In genomic region chr11:132035736-132036135, GRCh38 we compare ENCODE assay signal across 31 cellular contexts.
"Had no signal": no experiment of that assay in that cellular context is flagged by ENCODE, and none has a peak within 500 bp of the region (broad histone marks: within the 10 kb centered on the region; RNA-seq: fewer than 3 reads in every experiment).

No MANE protein-coding gene starts in this region.

- DNase-seq: activated CD4-positive, alpha-beta T cell treated with anti-CD3 and anti-CD28 coated beads for 36 hours; activated CD4-positive, alpha-beta T cell treated with anti-CD3 and anti-CD28 coated beads, Interleukin-2, amount 10 ng/mL, durations not matched to agents 7 days and 5 days; activated CD4-positive, alpha-beta T cell treated with anti-CD3 and anti-CD28 coated beads, Interleukin-2, amount 50 U/mL, for 48 hours; activated CD8-positive, alpha-beta T cell treated with anti-CD3 and anti-CD28 coated beads, Interleukin-2, amount 10 ng/mL, durations not matched to agents 7 days and 5 days; activated gamma-delta T cell treated with Interleukin-2 at 50 U/mL for 16 hours; activated naive CD4-positive, alpha-beta T cell treated with anti-CD3 and anti-CD28 coated beads for 36 hours; activated T-cell treated with anti-CD3 and anti-CD28 coated beads, Interleukin-2, amount 50 U/mL, for 24 hours; adrenal gland; caudate nucleus; MM.1S; MV-4-11; NCI-H1092; NCI-H1694 treated with DMSO at 0.1 percent for 48 hours; NCI-H2029 treated with DMSO at 0.1 percent for 48 hours; NCI-H2171 treated with DMSO at 0.1 percent for 48 hours; NCI-H345; NCI-H524 treated with DMSO at 0.1 percent for 48 hours; NCI-H748 treated with DMSO at 0.1 percent for 48 hours; NK-92 treated with Interleukin-12 subunit alpha and Interleukin-12 subunit beta, amount 100 ng/mL, for 24 hours; PC-3; Peyer's patch; RPMI8226; SHP77 treated with DMSO at 0.1 percent for 48 hours had no signal

- H3K4me1 Mint-ChIP-seq: activated CD4-positive, alpha-beta T cell treated with anti-CD3 and anti-CD28 coated beads for 36 hours; activated CD4-positive, alpha-beta T cell treated with anti-CD3 and anti-CD28 coated beads, Interleukin-2, amount 10 ng/mL, durations not matched to agents 7 days and 5 days had no signal

- H3K9me3 ChIP-seq: adrenal gland, Peyer's patch, SJSA1 had no signal

- ATAC-seq: activated CD4-positive, alpha-beta T cell treated with anti-CD3 and anti-CD28 coated beads for 36 hours; activated CD4-positive, CD25-positive, alpha-beta regulatory T cell treated with anti-CD3 and anti-CD28 coated beads, Interleukin-2, amount 50 U/mL, for 24 hours; activated CD8-positive, alpha-beta T cell treated with anti-CD3 and anti-CD28 coated beads, Interleukin-2, amount 10 ng/mL, durations not matched to agents 7 days and 5 days; activated naive CD4-positive, alpha-beta T cell treated with anti-CD3 and anti-CD28 coated beads, Interleukin-2, amount 50 U/mL, for 72 hours; PC-3; WTC11 had no signal

- H3K9ac ChIP-seq: KMS-11 had no signal

- H3K4me3 Mint-ChIP-seq: activated CD4-positive, alpha-beta T cell treated with anti-CD3 and anti-CD28 coated beads for 36 hours; activated CD4-positive, alpha-beta T cell treated with anti-CD3 and anti-CD28 coated beads, Interleukin-2, amount 10 ng/mL, durations not matched to agents 7 days and 5 days; activated CD8-positive, alpha-beta T cell treated with anti-CD3 and anti-CD28 coated beads, Interleukin-2, amount 10 ng/mL, durations not matched to agents 7 days and 5 days; activated naive CD4-positive, alpha-beta T cell treated with anti-CD3 and anti-CD28 coated beads for 36 hours; activated T-cell treated with anti-CD3 and anti-CD28 coated beads, Interleukin-2, amount 50 U/mL, for 24 hours; WTC11 had no signal

- H3K4me2 ChIP-seq: KMS-11 had no signal

- H3K36me3 ChIP-seq: adrenal gland, Peyer's patch, SJSA1 had no signal

- H3K4me1 ChIP-seq: adrenal gland, Peyer's patch, SJSA1 had no signal

- H3K4me3 ChIP-seq: adrenal gland, Peyer's patch, SJSA1 had no signal

- H3K27ac Mint-ChIP-seq: activated CD4-positive, alpha-beta T cell treated with anti-CD3 and anti-CD28 coated beads for 36 hours; activated CD4-positive, alpha-beta T cell treated with anti-CD3 and anti-CD28 coated beads, Interleukin-2, amount 10 ng/mL, durations not matched to agents 7 days and 5 days; activated CD8-positive, alpha-beta T cell treated with anti-CD3 and anti-CD28 coated beads, Interleukin-2, amount 10 ng/mL, durations not matched to agents 7 days and 5 days; activated naive CD4-positive, alpha-beta T cell treated with anti-CD3 and anti-CD28 coated beads for 36 hours; activated naive CD4-positive, alpha-beta T cell treated with anti-CD3 and anti-CD28 coated beads, Interleukin-2, amount 50 U/mL, for 72 hours; activated T-cell treated with anti-CD3 and anti-CD28 coated beads, Interleukin-2, amount 50 U/mL, for 24 hours; WTC11 had no signal

- H3K36me3 Mint-ChIP-seq: activated naive CD4-positive, alpha-beta T cell treated with anti-CD3 and anti-CD28 coated beads, Interleukin-2, amount 50 U/mL, for 72 hours; brain had no signal

- H3K27me3 ChIP-seq: adrenal gland, Peyer's patch, SJSA1 had no signal

- H3K27me3 Mint-ChIP-seq: activated CD4-positive, alpha-beta T cell treated with anti-CD3 and anti-CD28 coated beads for 36 hours; activated CD4-positive, alpha-beta T cell treated with anti-CD3 and anti-CD28 coated beads, Interleukin-2, amount 10 ng/mL, durations not matched to agents 7 days and 5 days; activated T-cell treated with anti-CD3 and anti-CD28 coated beads, Interleukin-2, amount 50 U/mL, for 24 hours; brain had no signal

- FAIRE-seq: bronchial epithelial cell, TTC549 had no signal

- H3K27ac ChIP-seq: adrenal gland, KMS-11, Peyer's patch, SJSA1 had no signal

- H3K9me3 Mint-ChIP-seq: activated CD4-positive, alpha-beta T cell treated with anti-CD3 and anti-CD28 coated beads, Interleukin-2, amount 10 ng/mL, durations not matched to agents 7 days and 5 days; activated naive CD4-positive, alpha-beta T cell treated with anti-CD3 and anti-CD28 coated beads for 36 hours had no signal
